ENCODE assay signal across 23 cellular contexts in the genomic region with DNA sequence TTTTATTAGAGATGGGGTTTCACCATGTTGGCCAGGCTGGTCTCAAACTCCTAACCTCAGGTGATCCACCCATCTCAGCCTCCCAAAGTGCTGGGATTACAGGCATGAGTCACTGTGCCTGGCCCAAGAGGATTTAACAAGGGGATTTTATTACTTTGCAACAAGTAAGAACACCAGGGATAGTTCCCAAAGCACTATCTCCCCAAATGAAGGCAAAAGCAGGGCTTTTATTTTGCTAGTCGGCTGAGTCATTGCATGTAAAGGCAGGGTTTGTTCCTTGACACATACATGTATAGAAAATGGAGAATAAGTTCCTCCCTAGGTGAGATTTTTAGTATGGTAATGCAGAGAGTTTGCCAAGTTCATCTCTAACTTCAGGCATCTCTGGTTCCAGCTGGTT. TPM values are rescaled to one million over a fixed set of nuclear protein-coding genes. Genes with fewer than 3 reads are reported as not detected.
DNase-seq lines count a peak whose midpoint lies in the region; ATAC-seq, FAIRE-seq and TF ChIP-seq lines count a peak whose summit lies in the region.
"Had no signal": no experiment of that assay in that cellular context is flagged by ENCODE, and none has a peak within 500 bp of the region (broad histone marks: within the 10 kb centered on the region; RNA-seq: fewer than 3 reads in every experiment).

No MANE protein-coding gene starts in this region.

- peak; percentile 6 for DNase-seq in HT1080 (ENCODE audit: low read depth)
- no peak for DNase-seq in K562 (ENCODE audit: extremely low read depth in 1 of 4, low spot score in 3 of 4)
- peak; percentile 16 for DNase-seq in fibroblast of the aortic adventitia (ENCODE audit: low read depth)
- DNase-seq in GM10266 (ENCODE audit: extremely low spot score): no peak
- no peak for DNase-seq in endodermal cell
- DNase-seq in glutamatergic neuron: no peak
- DNase-seq in CD4-positive, alpha-beta T cell: no peak
- DNase-seq: CD4-positive, CD25-positive, alpha-beta regulatory T cell; CD8-positive, alpha-beta memory T cell; DMS 273 treated with DMSO at 0.1 percent for 48 hours; DMS79; EL; GDM1; H9; HFFc6 had no signal

- no peak for TF ChIP-seq RAD21 in K562 (CRISPR knock-in tag; conservative IDR thresholded peaks at IDR 0.05 in 1 of 2, IDR thresholded peaks at IDR 0.05 in 1 of 2)

- H3K4me1 ChIP-seq in K562 (replicated peaks in 1 of 2; ENCODE audit: control insufficient read depth in 2 of 2, insufficient read depth in 2 of 2, low read length in 2 of 2): peaks cover 0 to 21% of the 10 kb centered on the region in 2 experiments; a peak in 3 of 5 replicates
- H3K4me1 ChIP-seq in endodermal cell (ENCODE audit: control insufficient read depth, insufficient read depth, low read length): peaks cover 6% of the 10 kb centered on the region
- H3K4me1 ChIP-seq: BLaER1 had no signal

- H3K9ac ChIP-seq in K562 (ENCODE audit: insufficient read depth in 1 of 2, low read depth in 2 of 2, low read length in 2 of 2): no peak overlapping the region
- H3K9ac ChIP-seq in endodermal cell (ENCODE audit: extremely low read depth, low read length, poor library complexity, severe bottlenecking): no peak overlapping the region
- H3K9ac ChIP-seq: BLaER1 had no signal

- in situ Hi-C loops in K562 (cut with MboI): no loop called here

- no peak overlapping the region for H3K4me3 Mint-ChIP-seq in endodermal cell
- no peak overlapping the region for H3K4me3 Mint-ChIP-seq in glutamatergic neuron (ENCODE audit: unreplicated experiment)
- no peak overlapping the region for H3K4me3 Mint-ChIP-seq in CD4-positive, alpha-beta T cell
- H3K4me3 Mint-ChIP-seq: B cell; CD4-positive, CD25-positive, alpha-beta regulatory T cell; CD8-positive, alpha-beta memory T cell; GM23338; H9; HFFc6 had no signal

- H3K9me3 ChIP-seq in K562 (replicated peaks; ENCODE audit: control insufficient read depth, insufficient read depth, low read depth, low read length) (0 out of 2 replicates have a peak, but pooled peaks cover 3% of the 10 kb centered on the region), endodermal cell (ENCODE audit: control insufficient read depth, low read length) (peaks cover 10% of the 10 kb centered on the region)
- H3K9me3 ChIP-seq in CD4-positive, alpha-beta T cell (ENCODE audit: control insufficient read depth, low read length): no peaks in the 10 kb centered on the region

- intact Hi-C loops in K562 (cut with micrococcal nuclease): no loop called here
- intact Hi-C loops in CD4-positive, alpha-beta T cell (cut with DNase I, micrococcal nuclease): no loop called here

- no peaks in the 10 kb centered on the region for H3K27me3 Mint-ChIP-seq in endodermal cell (ENCODE audit: insufficient read depth)
- H3K27me3 Mint-ChIP-seq in glutamatergic neuron (ENCODE audit: unreplicated experiment): no peaks in the 10 kb centered on the region
- no peaks in the 10 kb centered on the region for H3K27me3 Mint-ChIP-seq in CD4-positive, alpha-beta T cell
- H3K27me3 Mint-ChIP-seq: B cell; CD4-positive, CD25-positive, alpha-beta regulatory T cell; CD8-positive, alpha-beta memory T cell had no signal

- H2AFZ ChIP-seq in K562 (ENCODE audit: low read depth, low read length): no peak overlapping the region
- H2AFZ ChIP-seq: GM23338 had no signal

- no peak overlapping the region for H3K27ac ChIP-seq in K562 (ENCODE audit: extremely low read depth, low read depth, low read length)
- H3K27ac ChIP-seq in endodermal cell (ENCODE audit: low read depth, low read length): no peak overlapping the region
- H3K27ac ChIP-seq in CD4-positive, alpha-beta T cell (ENCODE audit: low read depth, low read length): no peak overlapping the region
- H3K27ac ChIP-seq: BLaER1, C4-2B had no signal

- no peaks in the 10 kb centered on the region for H4K20me1 ChIP-seq in K562 (replicated peaks; ENCODE audit: control insufficient read depth, insufficient read depth, low read length)
- H4K20me1 ChIP-seq: BLaER1 had no signal

- ATAC-seq in K562: no peak
- no peak for ATAC-seq in CD4-positive, alpha-beta T cell (ENCODE audit: poor library complexity)
- ATAC-seq: GM23338, HCT116 had no signal

- H3K4me3 ChIP-seq in K562: no peak overlapping the region
- no peak overlapping the region for H3K4me3 ChIP-seq in fibroblast of the aortic adventitia (ENCODE audit: low read depth, low read length)
- H3K4me3 ChIP-seq in endodermal cell (ENCODE audit: low read length): no peak overlapping the region
- H3K4me3 ChIP-seq: BLaER1, GM23338 had no signal

- no peaks in the 10 kb centered on the region for H3K9me3 Mint-ChIP-seq in endodermal cell
- no peaks in the 10 kb centered on the region for H3K9me3 Mint-ChIP-seq in glutamatergic neuron (ENCODE audit: unreplicated experiment)
- H3K9me3 Mint-ChIP-seq in CD4-positive, alpha-beta T cell: no peaks in the 10 kb centered on the region
- H3K9me3 Mint-ChIP-seq: GM23338, H9, HFFc6 had no signal

- no peak for TF ChIP-seq POLR2A in K562 (conservative IDR thresholded peaks at IDR 0.05)

- 77% methylated on average over 1 of the region's 1 CpG for WGBS in K562 (ENCODE audit: insufficient coverage, low coverage, missing lambda C conversion rate)
- WGBS in endodermal cell (ENCODE audit: insufficient coverage in 1 of 2, insufficient read length in 1 of 2), 2 experiments: 92% methylated on average over 1 of the region's 1 CpG; no CpG with 5 or more reads in 1 of the 2 experiments

- TF ChIP-seq CTCF in K562 (IDR thresholded peaks at IDR 0.05 in 2 of 3, conservative IDR thresholded peaks at IDR 0.05 in 1 of 3; ENCODE audit: insufficient read depth in 2 of 3, low read depth in 1 of 3, low read length in 3 of 3) (no peak), fibroblast of the aortic adventitia (IDR thresholded peaks at IDR 0.05; ENCODE audit: insufficient read depth, low read length) (no peak), GM10266 (IDR thresholded peaks at IDR 0.05; ENCODE audit: control insufficient read depth, insufficient read depth, low read depth, missing control alignments) (no peak), endodermal cell (conservative IDR thresholded peaks at IDR 0.05) (no peak), glutamatergic neuron (IDR thresholded peaks at IDR 0.05; ENCODE audit: partially characterized antibody, unreplicated experiment) (no peak)
- no peak for TF ChIP-seq CTCF in CD4-positive, alpha-beta T cell (IDR thresholded peaks at IDR 0.05)

- POLR2A ChIA-PET in K562 (lab: Yijun Ruan, JAX): interaction anchor here (0.7 kb wide), 1 partner anchor 13 kb away, joined by 3 read pairs; no protein-coding TSS in a partner anchor
- POLR2A ChIA-PET in CD4-positive, alpha-beta T cell (lab: Charles Lee): no interaction called here

- no peak for TF ChIP-seq EP300 in K562 (IDR thresholded peaks at IDR 0.05; ENCODE audit: low read length)

- H3K36me3 Mint-ChIP-seq in endodermal cell (ENCODE audit: low read depth) (peaks cover 13% of the 10 kb centered on the region), glutamatergic neuron (ENCODE audit: unreplicated experiment) (peaks cover 14% of the 10 kb centered on the region)
- H3K36me3 Mint-ChIP-seq in CD4-positive, alpha-beta T cell (ENCODE audit: low read depth): no peaks in the 10 kb centered on the region

- H3K27ac Mint-ChIP-seq in endodermal cell: no peak overlapping the region
- H3K27ac Mint-ChIP-seq in glutamatergic neuron (ENCODE audit: unreplicated experiment): no peak overlapping the region
- H3K27ac Mint-ChIP-seq in CD4-positive, alpha-beta T cell: no peak overlapping the region
- H3K27ac Mint-ChIP-seq: B cell; CD4-positive, CD25-positive, alpha-beta regulatory T cell; CD8-positive, alpha-beta memory T cell; GM23338; H9; HFFc6 had no signal

- H3K36me3 ChIP-seq in K562 (ENCODE audit: control insufficient read depth, insufficient read depth, low read length) (peaks cover 72% of the 10 kb centered on the region), endodermal cell (ENCODE audit: control insufficient read depth, insufficient read depth, low read length) (no peaks in the 10 kb centered on the region)
- H3K36me3 ChIP-seq: BLaER1 had no signal

- no TSS peak for BruUV-seq in K562 (replicated peaks; lab: Mats Ljungman, UMichigan)

- no peaks in the 10 kb centered on the region for H3K27me3 ChIP-seq in K562 (ENCODE audit: control insufficient read depth in 2 of 2, insufficient read depth in 2 of 2, low read length in 2 of 2)
- no peaks in the 10 kb centered on the region for H3K27me3 ChIP-seq in endodermal cell (ENCODE audit: control insufficient read depth, insufficient read depth, low read length, poor library complexity, severe bottlenecking)
- H3K27me3 ChIP-seq in CD4-positive, alpha-beta T cell (ENCODE audit: control insufficient read depth, insufficient read depth, low read length): no peaks in the 10 kb centered on the region
- H3K27me3 ChIP-seq: BLaER1 had no signal

- CTCF ChIA-PET in K562 (lab: Yijun Ruan, JAX; ENCODE audit: low intra/inter-chr PET ratio): no interaction called here
- CTCF ChIA-PET in CD4-positive, alpha-beta T cell (lab: Charles Lee): no interaction called here

- no peak for FAIRE-seq in K562 (lab: Jason Lieb, UNC)
- FAIRE-seq: D721Med, GM12891, GM18507 had no signal

- no peaks in the 10 kb centered on the region for H3K79me2 ChIP-seq in K562 (ENCODE audit: control insufficient read depth, insufficient read depth, low read length)

- no peak overlapping the region for H3K4me2 ChIP-seq in K562 (ENCODE audit: insufficient read depth, low read length)
- H3K4me2 ChIP-seq: BLaER1, GM23338 had no signal

- H3K4me1 Mint-ChIP-seq in endodermal cell: peaks cover 10% of the 10 kb centered on the region
- H3K4me1 Mint-ChIP-seq in glutamatergic neuron (ENCODE audit: low read depth, unreplicated experiment): no peaks in the 10 kb centered on the region
- H3K4me1 Mint-ChIP-seq in CD4-positive, alpha-beta T cell (ENCODE audit: low read depth): no peaks in the 10 kb centered on the region
- H3K4me1 Mint-ChIP-seq: B cell, GM23338, H9 had no signal

- no peaks in the 10 kb centered on the region for H3K9me1 ChIP-seq in K562 (ENCODE audit: control insufficient read depth, insufficient read depth, low read length)

RNA-seq across cellular contexts. Expression of gene REXO5, which starts 24.0 kb away (rescaled TPM):
- 11.4 and 13.9 TPM in 2 replicates for total RNA-seq in HT1080 (2014; rRNA removed; shearing (Covaris generic))
- 11.1 and 12.4 TPM in 2 replicates for polyA plus RNA-seq in HT1080 (2015; cell fraction: cytosol; rRNA removed)
- polyA plus RNA-seq in HT1080 (2015; cell fraction: nucleus; rRNA removed): 40.6 and 41.2 TPM in 2 replicates
- total RNA-seq in K562 (2011; cell fraction: chromatin; rRNA removed; ENCODE audit: low replicate concordance): 70.6 and 104 TPM in 2 replicates
- 39.7 and 39.9 TPM in 2 replicates for total RNA-seq in K562 (2011; cell fraction: nucleolus; rRNA removed)
- total RNA-seq in K562 (2011; cell fraction: nucleoplasm; rRNA removed): 58.3 and 71.0 TPM in 2 replicates
- total RNA-seq in K562 (2014; rRNA removed) (25.4 and 27.6 TPM in 2 replicates), K562 (2014; rRNA removed; fragmentation: Illumina TruSeq; extraction: Trizol) (25.3 and 28.7 TPM in 2 replicates), K562 (2015; rRNA removed; fragmentation: Illumina TruSeq; extraction: Trizol) (30.8 and 32.5 TPM in 2 replicates), K562 (2021) (24.4 and 25.9 TPM in 2 replicates), fibroblast of the aortic adventitia (ENCODE audit: low replicate concordance) (5.2 and 12.4 TPM in 2 replicates), endodermal cell (10 to 100 TPM in 1 of 2 donors, 1 to 10 TPM in 1; 4.3 to 10.2 TPM), glutamatergic neuron (ENCODE audit: unreplicated experiment) (5.9 TPM)
- polyA plus RNA-seq in K562 (2011; rRNA removed) (43.7 and 45.1 TPM in 2 replicates), K562 (2014; fragmentation: Illumina TruSeq; extraction: Trizol) (28.0 and 28.5 TPM in 2 replicates), K562 (2014; fragmentation: Nextera tagmentation; extraction: Ambion mirVana) (10 to 100 TPM; 10.5 to 13.1 TPM), K562 (2014; rRNA removed) (23.8 and 30.3 TPM in 2 replicates)
- 13.4 and 19.6 TPM in 2 replicates for polyA plus RNA-seq in K562 (2011; cell fraction: cytosol; rRNA removed)
- 56.3 and 65.5 TPM in 2 replicates for polyA plus RNA-seq in K562 (2011; cell fraction: nucleus; rRNA removed)
- 21.0 and 35.6 TPM in 2 replicates for polyA plus RNA-seq in K562 (2012)
- polyA minus RNA-seq in K562 (2011; rRNA and poly(A)+ RNA removed): 56.2 and 67.1 TPM in 2 replicates
- polyA minus RNA-seq in K562 (2011; cell fraction: cytosol; rRNA and poly(A)+ RNA removed): 22.6 and 24.3 TPM in 2 replicates
- polyA minus RNA-seq in K562 (2011; cell fraction: nucleus; rRNA and poly(A)+ RNA removed): 37.7 and 66.2 TPM in 2 replicates
- 9.3 TPM for polyA plus RNA-seq in endodermal cell (2013, experiment 1 of 2)
- polyA plus RNA-seq in endodermal cell (2013, experiment 2 of 2): 7.8 TPM
- under 1 TPM in 1 of 2 experiments, not detected in 1; 0.56 TPM for total RNA-seq in CD4-positive, alpha-beta T cell

RNA-seq across cellular contexts. Expression of gene ERI2, which starts 24.1 kb away (rescaled TPM):
- 23.8 and 26.0 TPM in 2 replicates for total RNA-seq in HT1080 (2014; rRNA removed; shearing (Covaris generic))
- polyA plus RNA-seq in HT1080 (2015; cell fraction: cytosol; rRNA removed): 19.1 and 26.6 TPM in 2 replicates
- polyA plus RNA-seq in HT1080 (2015; cell fraction: nucleus; rRNA removed): 51.7 and 70.9 TPM in 2 replicates
- total RNA-seq in K562 (2011; cell fraction: chromatin; rRNA removed; ENCODE audit: low replicate concordance): 34.3 and 68.1 TPM in 2 replicates
- 29.9 and 32.4 TPM in 2 replicates for total RNA-seq in K562 (2011; cell fraction: nucleolus; rRNA removed)
- total RNA-seq in K562 (2011; cell fraction: nucleoplasm; rRNA removed): 36.9 and 47.4 TPM in 2 replicates
- 39.7 and 50.9 TPM in 2 replicates for total RNA-seq in K562 (2014; rRNA removed)
- 57.0 and 67.3 TPM in 2 replicates for total RNA-seq in K562 (2014; rRNA removed; fragmentation: Illumina TruSeq; extraction: Trizol)
- 52.4 and 56.8 TPM in 2 replicates for total RNA-seq in K562 (2015; rRNA removed; fragmentation: Illumina TruSeq; extraction: Trizol)
- 52.2 and 54.0 TPM in 2 replicates for total RNA-seq in K562 (2021)
- polyA plus RNA-seq in K562 (2011; rRNA removed): 43.3 and 48.1 TPM in 2 replicates
- 9.7 and 15.2 TPM in 2 replicates for polyA plus RNA-seq in K562 (2011; cell fraction: cytosol; rRNA removed)
- polyA plus RNA-seq in K562 (2011; cell fraction: nucleus; rRNA removed): 49.4 and 58.9 TPM in 2 replicates
- 30.2 and 41.2 TPM in 2 replicates for polyA plus RNA-seq in K562 (2012)
- 45.6 and 48.1 TPM in 2 replicates for polyA plus RNA-seq in K562 (2014; fragmentation: Illumina TruSeq; extraction: Trizol)
- polyA plus RNA-seq in K562 (2014; fragmentation: Nextera tagmentation; extraction: Ambion mirVana): 10 to 100 TPM; 23.3 to 33.1 TPM
- polyA plus RNA-seq in K562 (2014; rRNA removed): 39.1 and 43.6 TPM in 2 replicates
- polyA minus RNA-seq in K562 (2011; rRNA and poly(A)+ RNA removed): 37.9 and 42.8 TPM in 2 replicates
- 21.3 and 21.5 TPM in 2 replicates for polyA minus RNA-seq in K562 (2011; cell fraction: cytosol; rRNA and poly(A)+ RNA removed)
- polyA minus RNA-seq in K562 (2011; cell fraction: nucleus; rRNA and poly(A)+ RNA removed): 45.8 and 58.8 TPM in 2 replicates
- total RNA-seq in fibroblast of the aortic adventitia (ENCODE audit: low replicate concordance): 13.7 and 32.7 TPM in 2 replicates
- total RNA-seq in endodermal cell: 10 to 100 TPM; 18.7 TPM
- 32.1 TPM for polyA plus RNA-seq in endodermal cell (2013, experiment 1 of 2)
- 31.0 TPM for polyA plus RNA-seq in endodermal cell (2013, experiment 2 of 2)
- total RNA-seq in glutamatergic neuron (ENCODE audit: unreplicated experiment): 14.2 TPM
- total RNA-seq in CD4-positive, alpha-beta T cell: under 1 TPM; 0.25 to 0.45 TPM

Comparison
In these comparisons a context has a peak if more than half of its experiments do, and no peak if none do; other contexts are left out.
1. DNase-seq: peak in HT1080 (single experiment) and fibroblast of the aortic adventitia (single experiment); none in K562 (0 of 4), GM10266 (single experiment), endodermal cell (single experiment), glutamatergic neuron (single experiment) and CD4-positive, alpha-beta T cell (0 of 10).
2. RNA of gene ERI2, which starts 24.1 kb away (total RNA-seq): 29.9 to 68.1 TPM in K562, 13.7 to 32.7 TPM in fibroblast of the aortic adventitia, 23.8 to 26.0 TPM in HT1080, 18.7 TPM in endodermal cell and 14.2 TPM in glutamatergic neuron (single experiment); 0.25 to 0.45 TPM in CD4-positive, alpha-beta T cell; every median in the first group is over 10 times any median in the second.